ENCODE assay signal across 22 cellular contexts in the genomic region with DNA sequence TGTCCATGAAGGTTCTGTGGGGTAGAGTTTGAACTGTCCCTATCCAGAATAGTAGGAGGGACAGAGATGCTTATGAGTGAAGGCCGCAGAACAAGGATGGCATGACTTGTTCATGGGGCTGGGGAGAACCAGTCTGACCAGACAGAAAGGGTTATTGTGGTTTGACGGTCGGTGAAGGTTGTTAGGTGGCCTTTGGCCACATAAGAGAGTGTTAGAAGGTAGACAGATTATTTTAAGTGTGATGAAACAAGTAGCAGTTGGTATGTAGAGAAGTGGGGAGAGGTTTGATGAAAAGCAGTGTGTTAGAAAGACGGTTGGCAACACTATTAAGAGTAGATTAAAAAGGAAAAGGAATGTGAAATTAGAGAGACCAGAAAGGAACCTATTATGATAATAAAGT.
"Had no signal": no experiment of that assay in that cellular context is flagged by ENCODE, and none has a peak within 500 bp of the region (broad histone marks: within the 10 kb centered on the region; RNA-seq: fewer than 3 reads in every experiment).

No MANE protein-coding gene starts in this region.

- H3K4me3 ChIP-seq: Peyer's patch, SJSA1, SK-N-MC had no signal

- H3K27ac ChIP-seq: Peyer's patch, SJSA1, SK-N-MC had no signal

- H3K9me3 ChIP-seq: Peyer's patch, SJSA1 had no signal

- DNase-seq: KBM-7; MV-4-11; NCI-H1048; NCI-H1105; NCI-H1417; NCI-H1436 treated with DMSO at 0.1 percent for 48 hours; NCI-H1694 treated with DMSO at 0.1 percent for 48 hours; NCI-H1930; NCI-H2081; NCI-H2107; NCI-H2227 treated with DMSO at 0.1 percent for 48 hours; NCI-H510A; NCI-H524 treated with DMSO at 0.1 percent for 48 hours; NCI-H69; NCI-H774; NK-92 treated with Interleukin-12 subunit alpha and Interleukin-12 subunit beta, amount 100 ng/mL, for 24 hours; PC-3; Peyer's patch; SIG-M5 had no signal

- ATAC-seq: PC-3, Right ventricle myocardium inferior had no signal

- H3K36me3 ChIP-seq: Peyer's patch, SJSA1 had no signal

- H3K4me1 ChIP-seq: Peyer's patch, SJSA1 had no signal

- H3K27me3 ChIP-seq: Peyer's patch, SJSA1 had no signal
